Comparison of ENCODE assay signal across 8 cellular contexts in genomic region chr9:109117856-109118801, GRCh38. TPM values are rescaled to one million over a fixed set of nuclear protein-coding genes. Genes with fewer than 3 reads are reported as not detected.
DNase-seq lines count a peak whose midpoint lies in the region; ATAC-seq and TF ChIP-seq lines count a peak whose summit lies in the region.

No MANE protein-coding gene starts in this region.

- 31 to 36% methylated on average over 8 to 14 of the region's 14 CpGs for WGBS in transverse colon (ENCODE audit: low coverage in 1 of 2), 2 donors

- no peaks in the 10 kb centered on the region for H3K9me3 ChIP-seq in CD4-positive, alpha-beta memory T cell (ENCODE audit: control insufficient read depth in 1 of 2, low read length in 2 of 2)
- H3K9me3 ChIP-seq in MM.1S (replicated peaks; ENCODE audit: insufficient read depth, low read length) (no peaks in the 10 kb centered on the region), endocrine pancreas (ENCODE audit: control insufficient read depth, low read length) (no peaks in the 10 kb centered on the region), mucosa of stomach (ENCODE audit: control insufficient read depth, low read length) (no peaks in the 10 kb centered on the region), transverse colon (no peaks in the 10 kb centered on the region)

- H3K27me3 ChIP-seq in CD4-positive, alpha-beta memory T cell (ENCODE audit: insufficient read depth, low read length) = no peaks in the 10 kb centered on the region
- H3K27me3 ChIP-seq in MM.1S (replicated peaks; ENCODE audit: insufficient read depth, low read length) (no peaks in the 10 kb centered on the region), endocrine pancreas (ENCODE audit: control insufficient read depth, insufficient read depth, low read length) (no peaks in the 10 kb centered on the region), mucosa of stomach (ENCODE audit: control insufficient read depth, insufficient read depth, low read length) (no peaks in the 10 kb centered on the region), transverse colon (no peaks in the 10 kb centered on the region)

- in situ Hi-C loops in transverse colon (cut with MboI; ENCODE audit: low pct_ligation_motif_present in 1 of 4, low pct_unique_long_range_greater_than_20kb in 1 of 4, low sequenced_read_pairs in 3 of 4) = no loop called here

- H3K4me2 ChIP-seq in MM.1S (ENCODE audit: low read depth, low read length) = peak overlapping the region; percentile 97

- peak in 4 of 5 donors; percentile 24 to 81 (median 44) for DNase-seq in CD4-positive, alpha-beta memory T cell
- DNase-seq in MM.1S (no peak), transverse colon (peak; percentile 19)
- DNase-seq in activated CD4-positive, alpha-beta T cell treated with anti-CD3 and anti-CD28 coated beads for 4 hours = peak; percentile 47 to 56

- CTCF ChIA-PET in CD4-positive, alpha-beta memory T cell (lab: Charles Lee; ENCODE audit: partially characterized antibody) = interaction anchor here (0.9 to 2.3 kb wide), 5 partner anchors 9 to 24 kb away, joined by 4 to 10 read pairs (median 7); no protein-coding TSS in a partner anchor

- H3K9me3 Mint-ChIP-seq in CD4-positive, alpha-beta memory T cell = no peaks in the 10 kb centered on the region

- H3K4me1 Mint-ChIP-seq in CD4-positive, alpha-beta memory T cell = peaks cover 40 to 63% (median 51%) of the 10 kb centered on the region in 4 donors

- no peaks in the 10 kb centered on the region for H3K27me3 Mint-ChIP-seq in CD4-positive, alpha-beta memory T cell

- TF ChIP-seq POLR2A in transverse colon (IDR thresholded peaks at IDR 0.05) = no peak

- TF ChIP-seq CTCF in MM.1S (IDR thresholded peaks at IDR 0.05; ENCODE audit: low read length) = no peak
- no peak for TF ChIP-seq CTCF in transverse colon (IDR thresholded peaks at IDR 0.05)

- no peak for TF ChIP-seq EP300 in transverse colon (IDR thresholded peaks at IDR 0.05; ENCODE audit: low read depth)

- POLR2A ChIA-PET in CD4-positive, alpha-beta memory T cell (lab: Charles Lee; ENCODE audit: partially characterized antibody) = interaction anchor here (0.8 to 4.9 kb wide), 7 partner anchors 9 to 184 kb away, joined by 3 to 99 read pairs (median 10); partner anchors contain the start of genes ABITRAM and ELP1

- peaks cover 4% of the 10 kb centered on the region; the same call in 1 of the 2 replicates for H3F3A ChIP-seq in MM.1S (ENCODE audit: insufficient read depth, low read length)

- intact Hi-C loops in CD4-positive, alpha-beta memory T cell (cut with micrococcal nuclease) = loop anchor here (1.0 to 5.0 kb wide), 4 partner anchors 16 to 1836 kb away; partner anchors contain the start of genes CTNNAL1 and RAD23B
- intact Hi-C loops in transverse colon (cut with DNase I; ENCODE audit: low total_unique reads) = no loop called here

- no peaks in the 10 kb centered on the region for H3K36me3 ChIP-seq in CD4-positive, alpha-beta memory T cell (ENCODE audit: insufficient read depth, low read length)
- H3K36me3 ChIP-seq in MM.1S (replicated peaks; ENCODE audit: insufficient read depth, low read length) = no peaks in the 10 kb centered on the region
- H3K36me3 ChIP-seq in endocrine pancreas (ENCODE audit: control insufficient read depth, insufficient read depth, low read length) = no peaks in the 10 kb centered on the region
- no peaks in the 10 kb centered on the region for H3K36me3 ChIP-seq in mucosa of stomach (ENCODE audit: control insufficient read depth, insufficient read depth, low read length)
- H3K36me3 ChIP-seq in transverse colon = no peaks in the 10 kb centered on the region

- H3K27ac ChIP-seq in CD4-positive, alpha-beta memory T cell (ENCODE audit: low read depth, low read length) = peak overlapping the region; percentile 88
- no peak overlapping the region for H3K27ac ChIP-seq in MM.1S (ENCODE audit: low read length)
- peak overlapping the region; percentile 94 to 99 (median 97) for H3K27ac ChIP-seq in transverse colon

- peak overlapping the region; percentile 74 to 75 for H3K4me3 ChIP-seq in CD4-positive, alpha-beta memory T cell (ENCODE audit: low read length in 2 of 2)
- peak overlapping the region; percentile 89 for H3K4me3 ChIP-seq in MM.1S (ENCODE audit: low read length)
- H3K4me3 ChIP-seq in endocrine pancreas (ENCODE audit: control insufficient read depth, insufficient read depth, low read length) = peak overlapping the region; percentile 77
- peak overlapping the region; percentile 62 for H3K4me3 ChIP-seq in mucosa of stomach (ENCODE audit: low read length)
- H3K4me3 ChIP-seq in transverse colon = peak overlapping the region; percentile 36 to 98 (median 92)

- peak overlapping the region; percentile 94 to 98 (median 95) for H3K4me3 Mint-ChIP-seq in CD4-positive, alpha-beta memory T cell

- peak overlapping the region; percentile 65 to 95 (median 92) for H3K27ac Mint-ChIP-seq in CD4-positive, alpha-beta memory T cell

- no peaks in the 10 kb centered on the region for H3K9me2 ChIP-seq in MM.1S (replicated peaks; ENCODE audit: insufficient read depth, low read length)

- H3K9ac ChIP-seq in MM.1S (ENCODE audit: low read length) (peak overlapping the region; percentile 64; the same call in 1 of the 2 replicates), endocrine pancreas (ENCODE audit: control insufficient read depth, insufficient read depth, low read length) (peak overlapping the region; percentile 74), mucosa of stomach (ENCODE audit: low read length) (peak overlapping the region; percentile 77)

- H3K79me2 ChIP-seq in MM.1S (ENCODE audit: low read length) = peaks cover 64% of the 10 kb centered on the region

- peaks cover 16 to 22% of the 10 kb centered on the region in 2 donors for H3K36me3 Mint-ChIP-seq in CD4-positive, alpha-beta memory T cell

- ATAC-seq in GM18520 (IDR thresholded peaks at IDR 0.05; ENCODE audit: unreplicated experiment) (no peak), GM21737 (IDR thresholded peaks at IDR 0.05; ENCODE audit: unreplicated experiment) (no peak)

- peaks cover 3% of the 10 kb centered on the region for H4K20me1 ChIP-seq in MM.1S (ENCODE audit: insufficient read depth, low read length)

- H2AFZ ChIP-seq in MM.1S (ENCODE audit: low read length) = no peak overlapping the region

- peaks cover 55% of the 10 kb centered on the region for H3K4me1 ChIP-seq in CD4-positive, alpha-beta memory T cell (ENCODE audit: insufficient read depth, low read length)
- H3K4me1 ChIP-seq in MM.1S (ENCODE audit: low read length) = peaks cover 21% of the 10 kb centered on the region
- peaks cover 4% of the 10 kb centered on the region for H3K4me1 ChIP-seq in endocrine pancreas (ENCODE audit: control insufficient read depth, insufficient read depth, low read length)
- H3K4me1 ChIP-seq in mucosa of stomach (ENCODE audit: control insufficient read depth, insufficient read depth, low read length) = peaks cover 17% of the 10 kb centered on the region
- peaks cover 17 to 59% (median 35%) of the 10 kb centered on the region in 4 donors for H3K4me1 ChIP-seq in transverse colon

RNA-seq across cellular contexts. Expression of gene TMEM245, which starts 1.6 kb away (rescaled TPM):
- total RNA-seq in CD4-positive, alpha-beta memory T cell = 10 to 100 TPM; 72.6 to 74.3 TPM
- 10 to 100 TPM; 28.9 to 41.3 TPM for polyA plus RNA-seq in CD4-positive, alpha-beta memory T cell
- total RNA-seq in transverse colon = 10 to 100 TPM; 28.5 to 63.6 (median 58.7) TPM

RNA-seq across cellular contexts. Expression of gene FRRS1L, which starts 48.9 kb away (rescaled TPM):
- not detected for total RNA-seq in CD4-positive, alpha-beta memory T cell
- not detected for polyA plus RNA-seq in CD4-positive, alpha-beta memory T cell
- total RNA-seq in transverse colon = under 1 TPM in 3 of 4 donors, not detected in 1; 0.40 to 0.96 (median 0.64) TPM
